ENCODE assay signal across 20 cellular contexts in genomic region chr20:53389516-53389915, GRCh38.
"Had no signal": no experiment of that assay in that cellular context is flagged by ENCODE, and none has a peak within 500 bp of the region (broad histone marks: within the 10 kb centered on the region; RNA-seq: fewer than 3 reads in every experiment).

No MANE protein-coding gene starts in this region.

- H3K27me3 Mint-ChIP-seq: stimulated activated naive CD8-positive, alpha-beta T cell treated with anti-CD3 and anti-CD28 coated beads, Interleukin-15, amount 100 ng/mL, for 72 hours had no signal

- H3K27ac Mint-ChIP-seq: endodermal cell; immature natural killer cell; stimulated activated naive B cell treated with anti-CD40 and anti-IgM and Interleukin-4, amounts not matched to agents 10 μg/mL and 1 μg/mL and 100 μg/mL, for 72 hours had no signal

- H3K9me3 Mint-ChIP-seq: endodermal cell; immature natural killer cell; stimulated activated naive B cell treated with anti-CD40 and anti-IgM and Interleukin-4, amounts not matched to agents 10 μg/mL and 1 μg/mL and 100 μg/mL, for 72 hours; stimulated activated naive CD8-positive, alpha-beta T cell treated with anti-CD3 and anti-CD28 coated beads, Interleukin-15, amount 100 ng/mL, for 72 hours had no signal

- ATAC-seq: foreskin keratinocyte; left lung; lower lobe of right lung; stimulated activated naive B cell treated with anti-CD40 and anti-IgM and Interleukin-4, amounts not matched to agents 10 μg/mL and 1 μg/mL and 100 μg/mL, for 72 hours; stimulated activated naive CD8-positive, alpha-beta T cell treated with anti-CD3 and anti-CD28 coated beads, Interleukin-15, amount 100 ng/mL, for 72 hours had no signal

- H3K9me3 ChIP-seq: left lung, lower lobe of right lung, ovary, right atrium auricular region, testis, tibial nerve had no signal

- DNase-seq: effector CD4-positive, alpha-beta T cell; endodermal cell; erythroblast; foreskin keratinocyte; immature natural killer cell; left lung; lower lobe of right lung; mesenchymal stem cell; midbrain; nucleus accumbens; ovary; sigmoid colon; stimulated activated CD4-positive, alpha-beta T cell treated with anti-CD3 and anti-CD28 coated beads, Interleukin-2, amount 100 ng/mL, for 24 hours; stimulated activated CD4-positive, alpha-beta T cell treated with anti-CD3 and anti-CD28 coated beads, Interleukin-4, amount 100 ng/mL, for 4 hours; stimulated activated naive B cell treated with anti-CD40 and anti-IgM and Interleukin-4, amounts not matched to agents 10 μg/mL and 1 μg/mL and 100 μg/mL, for 72 hours; stimulated activated naive CD8-positive, alpha-beta T cell treated with anti-CD3 and anti-CD28 coated beads, Interleukin-15, amount 100 ng/mL, for 72 hours; testis had no signal

- H3K36me3 Mint-ChIP-seq: immature natural killer cell; stimulated activated naive B cell treated with anti-CD40 and anti-IgM and Interleukin-4, amounts not matched to agents 10 μg/mL and 1 μg/mL and 100 μg/mL, for 72 hours had no signal

- H3K4me1 Mint-ChIP-seq: immature natural killer cell; stimulated activated naive B cell treated with anti-CD40 and anti-IgM and Interleukin-4, amounts not matched to agents 10 μg/mL and 1 μg/mL and 100 μg/mL, for 72 hours had no signal

- H3K4me3 Mint-ChIP-seq: endodermal cell; immature natural killer cell; neural crest cell; stimulated activated naive B cell treated with anti-CD40 and anti-IgM and Interleukin-4, amounts not matched to agents 10 μg/mL and 1 μg/mL and 100 μg/mL, for 72 hours; stimulated activated naive CD8-positive, alpha-beta T cell treated with anti-CD3 and anti-CD28 coated beads, Interleukin-15, amount 100 ng/mL, for 72 hours had no signal
